ENCODE assay signal across 9 cellular contexts in the genomic region with DNA sequence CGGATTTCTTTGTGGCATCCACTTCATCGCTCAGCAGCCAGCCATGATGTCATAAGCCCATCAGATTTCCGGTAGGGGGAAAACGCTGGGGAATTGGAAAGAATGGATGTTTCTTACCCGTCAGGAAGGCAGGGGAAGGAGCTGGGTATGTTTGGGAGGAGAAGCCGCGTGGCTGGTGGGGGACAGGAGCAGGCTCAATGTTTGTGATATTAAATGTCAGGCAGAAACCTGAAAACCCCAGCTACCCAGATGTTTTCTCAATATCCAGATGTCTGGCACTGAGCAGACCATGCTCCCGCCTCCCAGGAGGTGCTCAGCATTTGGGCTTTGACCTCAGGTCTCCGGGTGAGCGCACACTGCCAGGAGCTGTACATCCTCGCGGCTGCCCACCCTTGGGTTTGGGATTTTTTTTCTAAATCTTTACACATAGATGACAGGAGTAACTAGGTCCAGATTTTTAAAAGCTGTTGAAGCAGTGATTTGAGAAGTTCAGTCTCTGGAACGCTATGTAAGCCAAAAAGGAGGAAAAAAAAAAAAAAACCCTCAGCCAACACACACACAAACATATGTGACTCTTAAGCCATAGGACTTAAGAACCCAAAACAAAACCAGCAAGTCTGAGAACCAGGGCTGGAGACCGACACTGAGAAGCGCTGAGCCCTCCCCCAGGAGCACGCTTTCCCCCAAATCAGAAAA.
DNase-seq lines count a peak whose midpoint lies in the region; ATAC-seq and TF ChIP-seq lines count a peak whose summit lies in the region.
"Had no signal": no experiment of that assay in that cellular context is flagged by ENCODE, and none has a peak within 500 bp of the region (broad histone marks: within the 10 kb centered on the region; RNA-seq: fewer than 3 reads in every experiment).

No MANE protein-coding gene starts in this region.

- H3K4me1 ChIP-seq in fibroblast of lung (ENCODE audit: control insufficient read depth, extremely low read depth, insufficient read depth, low read length), result peaks cover 7% of the 10 kb centered on the region
- H3K4me1 ChIP-seq in neuron (ENCODE audit: insufficient read depth, low read length), result peaks cover 46% of the 10 kb centered on the region

- H3K79me2 ChIP-seq in fibroblast of lung (ENCODE audit: control insufficient read depth, insufficient read depth, low read length), result no peaks in the 10 kb centered on the region

- H3K9ac ChIP-seq in fibroblast of lung (ENCODE audit: insufficient read depth, low read length), result no peak overlapping the region

- no peak for ATAC-seq in HG03097 (IDR thresholded peaks at IDR 0.05; ENCODE audit: low FRiP score, unreplicated experiment)

- H4K20me1 ChIP-seq in fibroblast of lung (ENCODE audit: control insufficient read depth, extremely low read depth, insufficient read depth, low read length), result no peaks in the 10 kb centered on the region

- H3K27me3 ChIP-seq in fibroblast of lung (ENCODE audit: control insufficient read depth, insufficient read depth, low read length) (peaks cover 21% of the 10 kb centered on the region), neuron (ENCODE audit: insufficient read depth, low read length) (no peaks in the 10 kb centered on the region)

- H3K36me3 ChIP-seq in fibroblast of lung (ENCODE audit: control insufficient read depth, insufficient read depth, low read length), result no peaks in the 10 kb centered on the region
- H3K36me3 ChIP-seq in neuron (ENCODE audit: insufficient read depth, low read length), result no peaks in the 10 kb centered on the region

- no peak overlapping the region for H3K27ac ChIP-seq in fibroblast of lung (ENCODE audit: insufficient read depth, low read length)

- H2AFZ ChIP-seq in fibroblast of lung (ENCODE audit: low read length) (no peak overlapping the region), neuron (ENCODE audit: low read depth, low read length) (no peak overlapping the region)

- H3K9me3 ChIP-seq in fibroblast of lung (ENCODE audit: control insufficient read depth, insufficient read depth, low read depth, low read length) (no peaks in the 10 kb centered on the region), neuron (ENCODE audit: low read length) (no peaks in the 10 kb centered on the region)

- TF ChIP-seq CTCF in AG10803 (conservative IDR thresholded peaks at IDR 0.05; ENCODE audit: low read length) (no peak), fibroblast of lung (conservative IDR thresholded peaks at IDR 0.05 in 1 of 2, IDR thresholded peaks at IDR 0.05 in 1 of 2; ENCODE audit: low read depth in 1 of 2, low read length in 2 of 2) (no peak)

- DNase-seq in AG10803 (ENCODE audit: low read depth), result peak; percentile 31
- DNase-seq in NCI-H2171 (lab: John Stamatoyannopoulos, UW), result peak; percentile 74
- DNase-seq in fibroblast of lung (ENCODE audit: low read depth in 2 of 2), result peak; percentile 47
- no peak for DNase-seq in cerebellar cortex (ENCODE audit: low spot score)
- no peak for DNase-seq in NOMO-1 (lab: John Stamatoyannopoulos, UW; ENCODE audit: unreplicated experiment in 2 of 2)
- DNase-seq in NCI-H2081 treated with DMSO at 0.1 percent for 48 hours (lab: John Stamatoyannopoulos, UW), result no peak
- DNase-seq: stimulated activated naive CD4-positive, alpha-beta T cell had no signal

- H3K4me3 ChIP-seq in AG10803 (ENCODE audit: low read length) (no peak overlapping the region), fibroblast of lung (replicated peaks in 1 of 4; ENCODE audit: control extremely low read depth in 1 of 4, insufficient read depth in 1 of 4, low read depth in 3 of 4, low read length in 4 of 4) (peak overlapping the region in 1 of 4 experiments; percentile 36), neuron (ENCODE audit: low read length) (peak overlapping the region; percentile 29)

- H3K4me2 ChIP-seq in fibroblast of lung (ENCODE audit: extremely low read depth, insufficient read depth, low read length), result peak overlapping the region; percentile 50

Comparison
In these comparisons a context has a peak if more than half of its experiments do, and no peak if none do; other contexts are left out.
1. DNase-seq: peak in AG10803 (single experiment), NCI-H2171 (single experiment) and fibroblast of lung (2 of 2); none in cerebellar cortex (single experiment), NOMO-1 (0 of 2) and NCI-H2081 treated with DMSO at 0.1 percent for 48 hours (single experiment).